In genomic region chr9:130040901-130041647, GRCh38 we compare ENCODE assay signal across 9 cellular contexts. TPM values are rescaled to one million over a fixed set of nuclear protein-coding genes. Genes with fewer than 3 reads are reported as not detected.
DNase-seq lines count a peak whose midpoint lies in the region; ATAC-seq and TF ChIP-seq lines count a peak whose summit lies in the region.
"Had no signal": no experiment of that assay in that cellular context is flagged by ENCODE, and none has a peak within 500 bp of the region (broad histone marks: within the 10 kb centered on the region; RNA-seq: fewer than 3 reads in every experiment).

No MANE protein-coding gene starts in this region.

- peaks cover 69% of the 10 kb centered on the region for H3K4me1 Mint-ChIP-seq in dendritic cell treated with granulocyte-macrophage colony-stimulating factor and Interleukin-4, amounts not matched to agents 40 ng/mL and 50 ng/mL, for 4 days (ENCODE audit: low read depth)
- H3K4me1 Mint-ChIP-seq in neural crest cell: peaks cover 41% of the 10 kb centered on the region

- H3K36me3 ChIP-seq in BE2C (peaks cover 4% of the 10 kb centered on the region; the same call in 1 of the 2 replicates), MG63 (no peaks in the 10 kb centered on the region), left lung (no peaks in the 10 kb centered on the region)

- H3K36me3 Mint-ChIP-seq in dendritic cell treated with granulocyte-macrophage colony-stimulating factor and Interleukin-4, amounts not matched to agents 40 ng/mL and 50 ng/mL, for 4 days (ENCODE audit: low read depth): peaks cover 17% of the 10 kb centered on the region
- H3K36me3 Mint-ChIP-seq in neural crest cell (ENCODE audit: low read depth): no peaks in the 10 kb centered on the region

- intact Hi-C loops in dendritic cell treated with granulocyte-macrophage colony-stimulating factor and Interleukin-4, amounts not matched to agents 40 ng/mL and 50 ng/mL, for 4 days (cut with micrococcal nuclease): no loop called here
- intact Hi-C loops in left lung (cut with DNase I): loop anchor here in 1 of 2 donors (10.0 kb wide), 1 partner anchor 156 kb away; no protein-coding TSS in a partner anchor

- peak overlapping the region in 1 of 2 donors; percentile 93 for H3K27ac ChIP-seq in left lung

- H3K27me3 ChIP-seq in BE2C (no peaks in the 10 kb centered on the region), MG63 (no peaks in the 10 kb centered on the region; the same call in 1 of the 2 replicates), left lung (no peaks in the 10 kb centered on the region)

- H3K4me3 Mint-ChIP-seq in dendritic cell treated with granulocyte-macrophage colony-stimulating factor and Interleukin-4, amounts not matched to agents 40 ng/mL and 50 ng/mL, for 4 days: peak overlapping the region; percentile 99
- peak overlapping the region; percentile 97 for H3K4me3 Mint-ChIP-seq in neural crest cell

- H3K4me1 ChIP-seq in BE2C: peaks cover 6% of the 10 kb centered on the region
- peaks cover 11 to 87% of the 10 kb centered on the region in 2 donors for H3K4me1 ChIP-seq in left lung

- no peaks in the 10 kb centered on the region for H3K27me3 Mint-ChIP-seq in dendritic cell treated with granulocyte-macrophage colony-stimulating factor and Interleukin-4, amounts not matched to agents 40 ng/mL and 50 ng/mL, for 4 days
- peaks cover 8% of the 10 kb centered on the region for H3K27me3 Mint-ChIP-seq in neural crest cell (ENCODE audit: low read depth)

- no peak for ATAC-seq in left lung

- H3K9me3 ChIP-seq in BE2C: no peaks in the 10 kb centered on the region
- no peaks in the 10 kb centered on the region for H3K9me3 ChIP-seq in MG63
- no peaks in the 10 kb centered on the region for H3K9me3 ChIP-seq in left lung

- H3K9me3 Mint-ChIP-seq in dendritic cell treated with granulocyte-macrophage colony-stimulating factor and Interleukin-4, amounts not matched to agents 40 ng/mL and 50 ng/mL, for 4 days: no peaks in the 10 kb centered on the region
- no peaks in the 10 kb centered on the region for H3K9me3 Mint-ChIP-seq in neural crest cell

- H3K4me3 ChIP-seq in BE2C (ENCODE audit: low read depth, low read length) (peak overlapping the region; percentile 93), MG63 (peak overlapping the region; percentile 78), left lung (peak overlapping the region in 1 of 2 donors; percentile 85)

- DNase-seq in BE2C (no peak), MG63 (no peak), neural crest cell (ENCODE audit: low read depth, low spot score) (no peak), DMS53 treated with DMSO at 0.1 percent for 48 hours (lab: John Stamatoyannopoulos, UW; ENCODE audit: unreplicated experiment) (no peak), middle frontal gyrus (ENCODE audit: extremely low spot score, low spot score) (no peak), left lung (no peak), RKO (ENCODE audit: low spot score) (no peak)
- DNase-seq: activated CD4-positive, CD25-positive, alpha-beta regulatory T cell had no signal

- TF ChIP-seq CTCF in BE2C (IDR thresholded peaks at IDR 0.05; ENCODE audit: low read depth, low read length): no peak
- no peak for TF ChIP-seq CTCF in neural crest cell (conservative IDR thresholded peaks at IDR 0.05)
- no peak for TF ChIP-seq CTCF in left lung (IDR thresholded peaks at IDR 0.05)

- peak overlapping the region; percentile 98 for H3K27ac Mint-ChIP-seq in dendritic cell treated with granulocyte-macrophage colony-stimulating factor and Interleukin-4, amounts not matched to agents 40 ng/mL and 50 ng/mL, for 4 days
- no peak overlapping the region for H3K27ac Mint-ChIP-seq in neural crest cell (ENCODE audit: unreplicated experiment)

RNA-seq across cellular contexts. Expression of gene FNBP1, which starts 1.9 kb away (rescaled TPM):
- polyA plus RNA-seq in BE2C (2012; ENCODE audit: insufficient read depth, insufficient read length, low read depth): 9.7 TPM
- total RNA-seq in MG63 (2014; rRNA removed; shearing (Covaris generic); ENCODE audit: low replicate concordance): 18.9 and 28.1 TPM in 2 replicates
- total RNA-seq in neural crest cell (47.3 and 48.4 TPM in 2 replicates), left lung (10 to 100 TPM; 30.4 to 51.8 TPM)

RNA-seq across cellular contexts. Expression of gene GPR107, which starts 12.6 kb away (rescaled TPM):
- 35.8 TPM for polyA plus RNA-seq in BE2C (2012; ENCODE audit: insufficient read depth, insufficient read length, low read depth)
- total RNA-seq in MG63 (2014; rRNA removed; shearing (Covaris generic); ENCODE audit: low replicate concordance): 10.9 and 11.8 TPM in 2 replicates
- total RNA-seq in neural crest cell (42.8 and 43.8 TPM in 2 replicates), left lung (10 to 100 TPM; 43.0 to 52.4 TPM)
